Comparison of ENCODE assay signal across 9 cellular contexts in the genomic region with DNA sequence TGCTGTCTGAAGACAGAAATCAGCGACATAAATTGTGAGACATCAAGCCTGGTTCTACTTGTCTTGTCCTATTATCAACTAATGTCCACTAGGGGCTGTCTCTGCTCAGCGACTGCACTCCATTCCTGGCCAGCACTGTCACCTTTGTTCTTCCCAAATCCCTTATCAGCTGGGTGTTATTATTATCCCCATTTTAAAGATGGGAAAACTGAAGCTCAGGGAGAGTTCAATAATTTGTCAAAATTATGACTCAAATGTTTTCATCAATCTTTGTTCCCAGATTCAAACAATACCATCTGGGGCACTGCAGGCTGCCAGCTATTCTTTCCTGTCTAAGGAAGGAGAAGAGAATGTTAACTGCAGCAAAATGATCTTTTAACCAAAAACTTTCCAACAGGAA.
DNase-seq lines count a peak whose midpoint lies in the region; TF ChIP-seq lines count a peak whose summit lies in the region.
"Had no signal": no experiment of that assay in that cellular context is flagged by ENCODE, and none has a peak within 500 bp of the region (broad histone marks: within the 10 kb centered on the region; RNA-seq: fewer than 3 reads in every experiment).

No MANE protein-coding gene starts in this region.

- DNase-seq in NCI-H1436 (lab: John Stamatoyannopoulos, UW) (peak; percentile 8), NCI-H1436 treated with DMSO at 0.1 percent for 48 hours (lab: John Stamatoyannopoulos, UW) (no peak), LNCaP clone FGC (ENCODE audit: low read depth) (no peak), choroid plexus epithelial cell (ENCODE audit: low read depth) (peak; percentile 47), progenitor cell of endocrine pancreas (ENCODE audit: low spot score, unreplicated experiment) (no peak), activated gamma-delta T cell (lab: John Stamatoyannopoulos, UW) (no peak), HFFc6 (no peak), dermis blood vessel endothelial cell (no peak)

- no peaks in the 10 kb centered on the region for H3K4me1 Mint-ChIP-seq in progenitor cell of endocrine pancreas (ENCODE audit: low read depth)
- H3K4me1 Mint-ChIP-seq in HFFc6 (ENCODE audit: low read depth) = no peaks in the 10 kb centered on the region
- H3K4me1 Mint-ChIP-seq: activated naive CD4-positive, alpha-beta T cell treated with anti-CD3 and anti-CD28 coated beads, Interleukin-2, amount 50 U/mL, for 24 hours had no signal

- H3K27me3 Mint-ChIP-seq in progenitor cell of endocrine pancreas = peaks cover 13% of the 10 kb centered on the region
- H3K27me3 Mint-ChIP-seq in HFFc6 (ENCODE audit: insufficient read depth) = no peaks in the 10 kb centered on the region; the same call in 1 of the 2 replicates

- H3K9me3 Mint-ChIP-seq in progenitor cell of endocrine pancreas (ENCODE audit: low read depth) (no peaks in the 10 kb centered on the region), HFFc6 (peaks cover 49% of the 10 kb centered on the region)
- H3K9me3 Mint-ChIP-seq: activated naive CD4-positive, alpha-beta T cell treated with anti-CD3 and anti-CD28 coated beads, Interleukin-2, amount 50 U/mL, for 24 hours had no signal

- no peak overlapping the region for H3K4me3 Mint-ChIP-seq in progenitor cell of endocrine pancreas (ENCODE audit: low read depth)
- no peak overlapping the region for H3K4me3 Mint-ChIP-seq in HFFc6
- H3K4me3 Mint-ChIP-seq: activated naive CD4-positive, alpha-beta T cell treated with anti-CD3 and anti-CD28 coated beads, Interleukin-2, amount 50 U/mL, for 24 hours had no signal

- H3K4me3 ChIP-seq in LNCaP clone FGC (ENCODE audit: low read depth, low read length) (no peak overlapping the region), choroid plexus epithelial cell (ENCODE audit: low read depth, low read length) (no peak overlapping the region)

- TF ChIP-seq CTCF in LNCaP clone FGC (IDR thresholded peaks at IDR 0.05; ENCODE audit: control insufficient read depth, extremely low read depth, insufficient read depth) (peak; percentile 61), choroid plexus epithelial cell (conservative IDR thresholded peaks at IDR 0.05; ENCODE audit: low read depth, low read length) (peak; percentile 71), progenitor cell of endocrine pancreas (IDR thresholded peaks at IDR 0.05; ENCODE audit: unreplicated experiment) (peak; percentile 23), HFFc6 (IDR thresholded peaks at IDR 0.05) (no peak)

- no peak overlapping the region for H3K27ac Mint-ChIP-seq in progenitor cell of endocrine pancreas
- no peak overlapping the region for H3K27ac Mint-ChIP-seq in HFFc6
- H3K27ac Mint-ChIP-seq: activated naive CD4-positive, alpha-beta T cell treated with anti-CD3 and anti-CD28 coated beads, Interleukin-2, amount 50 U/mL, for 24 hours had no signal

- H3K36me3 Mint-ChIP-seq in progenitor cell of endocrine pancreas (ENCODE audit: insufficient read depth) = no peaks in the 10 kb centered on the region
- peaks cover under 1% of the 10 kb centered on the region; the same call in 1 of the 2 replicates for H3K36me3 Mint-ChIP-seq in HFFc6 (ENCODE audit: low read depth)
- H3K36me3 Mint-ChIP-seq: activated naive CD4-positive, alpha-beta T cell treated with anti-CD3 and anti-CD28 coated beads, Interleukin-2, amount 50 U/mL, for 24 hours had no signal

Comparison
In these comparisons a context has a peak if more than half of its experiments do, and no peak if none do; other contexts are left out.
1. DNase-seq: peak in NCI-H1436 (single experiment) and choroid plexus epithelial cell (single experiment); none in NCI-H1436 treated with DMSO at 0.1 percent for 48 hours (single experiment), LNCaP clone FGC (single experiment), progenitor cell of endocrine pancreas (single experiment), activated gamma-delta T cell (single experiment), HFFc6 (single experiment) and dermis blood vessel endothelial cell (single experiment).